1 cellular context compared by ENCODE assay signal in the genomic region with DNA sequence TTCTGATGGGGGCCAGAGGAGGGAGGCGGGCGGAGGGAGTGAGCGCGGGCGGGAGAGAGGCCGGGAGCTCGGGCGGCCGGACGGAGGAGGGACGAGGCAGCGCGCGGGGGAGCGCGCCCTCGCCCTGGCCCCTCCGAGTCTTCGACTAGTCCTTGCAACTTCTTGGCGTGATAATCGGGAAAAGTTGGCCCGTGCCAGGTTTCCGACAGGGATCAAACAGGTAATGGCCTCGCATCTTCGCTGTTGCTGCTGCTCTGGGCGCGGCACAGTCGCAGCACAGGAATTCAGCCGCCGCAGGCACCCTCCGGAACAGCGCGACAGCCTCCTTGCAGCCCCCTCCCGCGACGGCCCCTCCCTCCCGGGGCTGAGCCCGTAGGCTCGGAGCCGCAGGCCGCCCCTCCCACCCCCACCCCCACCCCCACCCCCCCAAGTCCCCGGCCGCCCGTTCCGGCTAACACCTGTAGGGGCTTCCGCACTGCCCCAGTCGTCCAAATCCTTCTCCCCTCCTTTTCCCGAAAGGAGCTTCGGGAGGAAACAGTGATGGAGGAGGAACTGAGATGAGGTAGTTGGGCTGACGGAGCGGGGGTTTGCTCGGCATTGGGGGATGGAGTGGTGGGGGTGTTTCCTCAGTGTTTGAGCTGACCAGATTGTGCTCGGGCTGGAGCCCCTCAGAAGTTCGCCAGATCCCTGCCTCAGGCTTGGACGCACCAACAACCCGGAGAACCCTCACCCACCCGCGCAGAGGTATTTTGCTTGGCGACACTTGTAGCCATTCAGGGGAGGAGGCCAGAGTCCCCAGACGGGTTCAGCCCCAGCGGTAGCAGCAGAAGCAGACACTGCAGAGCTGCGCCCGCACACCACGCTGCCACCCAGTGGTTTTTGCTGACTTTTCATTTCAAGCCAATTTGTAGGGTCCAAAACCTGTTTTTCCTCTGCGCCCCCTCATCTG.
TF ChIP-seq lines count a peak whose summit lies in the region.

A gene (minus strand): TSS at position 319 of the 949 bp plus-strand sequence. CDS start 714 bp downstream, outside the sequence.

TF ChIP-seq in liver, 16 proteins besides CTCF, POLR2A, EP300 and RAD21 (continued from another document):
- TF ChIP-seq, protein P1, sequence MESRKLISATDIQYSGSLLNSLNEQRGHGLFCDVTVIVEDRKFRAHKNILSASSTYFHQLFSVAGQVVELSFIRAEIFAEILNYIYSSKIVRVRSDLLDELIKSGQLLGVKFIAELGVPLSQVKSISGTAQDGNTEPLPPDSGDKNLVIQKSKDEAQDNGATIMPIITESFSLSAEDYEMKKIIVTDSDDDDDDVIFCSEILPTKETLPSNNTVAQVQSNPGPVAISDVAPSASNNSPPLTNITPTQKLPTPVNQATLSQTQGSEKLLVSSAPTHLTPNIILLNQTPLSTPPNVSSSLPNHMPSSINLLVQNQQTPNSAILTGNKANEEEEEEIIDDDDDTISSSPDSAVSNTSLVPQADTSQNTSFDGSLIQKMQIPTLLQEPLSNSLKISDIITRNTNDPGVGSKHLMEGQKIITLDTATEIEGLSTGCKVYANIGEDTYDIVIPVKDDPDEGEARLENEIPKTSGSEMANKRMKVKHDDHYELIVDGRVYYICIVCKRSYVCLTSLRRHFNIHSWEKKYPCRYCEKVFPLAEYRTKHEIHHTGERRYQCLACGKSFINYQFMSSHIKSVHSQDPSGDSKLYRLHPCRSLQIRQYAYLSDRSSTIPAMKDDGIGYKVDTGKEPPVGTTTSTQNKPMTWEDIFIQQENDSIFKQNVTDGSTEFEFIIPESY (IDR thresholded peaks at IDR 0.05), result no peak
